32 cellular contexts compared by ENCODE assay signal in genomic region chr3:109070232-109070631, GRCh38. TPM values are rescaled to one million over a fixed set of nuclear protein-coding genes. Genes with fewer than 3 reads are reported as not detected.
"Had no signal": no experiment of that assay in that cellular context is flagged by ENCODE, and none has a peak within 500 bp of the region (broad histone marks: within the 10 kb centered on the region; RNA-seq: fewer than 3 reads in every experiment).

No MANE protein-coding gene starts in this region.

- H3K4me3 ChIP-seq: adrenal gland, ascending aorta, esophagus squamous epithelium, gastrocnemius medialis, neural progenitor cell, sigmoid colon, testis, uterus had no signal

- H3K27ac Mint-ChIP-seq: activated CD4-positive, alpha-beta T cell treated with anti-CD3 and anti-CD28 coated beads, Interleukin-2, amount 10 ng/mL, durations not matched to agents 7 days and 5 days; activated CD8-positive, alpha-beta T cell treated with anti-CD3 and anti-CD28 coated beads, Interleukin-2, amount 10 ng/mL, durations not matched to agents 7 days and 5 days; activated naive CD4-positive, alpha-beta T cell treated with anti-CD3 and anti-CD28 coated beads, Interleukin-2, amount 50 U/mL, for 72 hours; activated T-helper 17 cell treated with anti-CD3 and anti-CD28 coated beads, Interleukin-2, amount 50 U/mL, for 72 hours; neural progenitor cell; progenitor cell of endocrine pancreas; stimulated activated naive B cell treated with anti-CD40 and anti-IgM and Interleukin-4, amounts not matched to agents 10 μg/mL and 1 μg/mL and 100 μg/mL, for 72 hours had no signal

- H3K4me1 Mint-ChIP-seq: neural progenitor cell had no signal

- H3K36me3 Mint-ChIP-seq: activated naive CD4-positive, alpha-beta T cell treated with anti-CD3 and anti-CD28 coated beads, Interleukin-2, amount 50 U/mL, for 72 hours; naive B cell; neural progenitor cell; stimulated activated naive B cell treated with anti-CD40 and anti-IgM and Interleukin-4, amounts not matched to agents 10 μg/mL and 1 μg/mL and 100 μg/mL, for 72 hours had no signal

- DNase-seq: activated CD4-positive, alpha-beta T cell treated with anti-CD3 and anti-CD28 coated beads, Interleukin-2, amount 10 ng/mL, durations not matched to agents 7 days and 5 days; activated CD4-positive, CD25-positive, alpha-beta regulatory T cell treated with anti-CD3 and anti-CD28 coated beads, Interleukin-2, amount 50 U/mL, for 72 hours; activated CD8-positive, alpha-beta T cell treated with anti-CD3 and anti-CD28 coated beads, Interleukin-2, amount 10 ng/mL, durations not matched to agents 7 days and 5 days; activated T-cell treated with anti-CD3 and anti-CD28 coated beads, Interleukin-2, amount 50 U/mL, for 1 hour; adrenal gland; brain microvascular endothelial cell; caudate nucleus; esophagus squamous epithelium; gastrocnemius medialis; head of caudate nucleus; islet precursor cell; left colon; mesenchymal stem cell; naive B cell; retina; sigmoid colon; stimulated activated CD4-positive, alpha-beta T cell treated with anti-CD3 and anti-CD28 coated beads, Interleukin-2, amount 100 ng/mL, for 48 hours; stimulated activated CD8-positive, alpha-beta memory T cell treated with anti-CD3 and anti-CD28 coated beads, Interleukin-4, amount 100 ng/mL, for 48 hours; stimulated activated naive B cell treated with anti-CD40 and anti-IgM and Interleukin-4, amounts not matched to agents 10 μg/mL and 1 μg/mL and 100 μg/mL, for 72 hours; testis; trophoblast cell; uterus; WERI-Rb-1 had no signal

- H3K9me3 Mint-ChIP-seq: activated CD4-positive, alpha-beta T cell treated with anti-CD3 and anti-CD28 coated beads, Interleukin-2, amount 10 ng/mL, durations not matched to agents 7 days and 5 days; activated naive CD4-positive, alpha-beta T cell treated with anti-CD3 and anti-CD28 coated beads, Interleukin-2, amount 50 U/mL, for 72 hours; activated T-helper 17 cell treated with anti-CD3 and anti-CD28 coated beads, Interleukin-2, amount 50 U/mL, for 72 hours; neural progenitor cell; stimulated activated naive B cell treated with anti-CD40 and anti-IgM and Interleukin-4, amounts not matched to agents 10 μg/mL and 1 μg/mL and 100 μg/mL, for 72 hours had no signal

- ATAC-seq: activated CD8-positive, alpha-beta T cell treated with anti-CD3 and anti-CD28 coated beads, Interleukin-2, amount 10 ng/mL, durations not matched to agents 7 days and 5 days; activated naive CD4-positive, alpha-beta T cell treated with anti-CD3 and anti-CD28 coated beads, Interleukin-2, amount 50 U/mL, for 72 hours; activated T-helper 17 cell treated with anti-CD3 and anti-CD28 coated beads, Interleukin-2, amount 50 U/mL, for 72 hours; gastrocnemius medialis; left colon; stimulated activated naive B cell treated with anti-CD40 and anti-IgM and Interleukin-4, amounts not matched to agents 10 μg/mL and 1 μg/mL and 100 μg/mL, for 72 hours had no signal

- H3K4me3 Mint-ChIP-seq: activated CD4-positive, alpha-beta T cell treated with anti-CD3 and anti-CD28 coated beads, Interleukin-2, amount 10 ng/mL, durations not matched to agents 7 days and 5 days; activated CD8-positive, alpha-beta T cell treated with anti-CD3 and anti-CD28 coated beads, Interleukin-2, amount 10 ng/mL, durations not matched to agents 7 days and 5 days; activated T-helper 17 cell treated with anti-CD3 and anti-CD28 coated beads, Interleukin-2, amount 50 U/mL, for 72 hours; naive B cell; neural progenitor cell; stimulated activated naive B cell treated with anti-CD40 and anti-IgM and Interleukin-4, amounts not matched to agents 10 μg/mL and 1 μg/mL and 100 μg/mL, for 72 hours had no signal

RNA-seq across cellular contexts. Expression of gene MORC1, which starts 47.7 kb away (rescaled TPM):
- total RNA-seq: activated CD4-positive, alpha-beta T cell treated with anti-CD3 and anti-CD28 coated beads, Interleukin-2, amount 10 ng/mL, durations not matched to agents 7 days and 5 days; activated CD8-positive, alpha-beta T cell treated with anti-CD3 and anti-CD28 coated beads, Interleukin-2, amount 10 ng/mL, durations not matched to agents 7 days and 5 days; activated naive CD4-positive, alpha-beta T cell treated with anti-CD3 and anti-CD28 coated beads, Interleukin-2, amount 50 U/mL, for 72 hours; ascending aorta; dermis microvascular lymphatic vessel endothelial cell; esophagus squamous epithelium; gastrocnemius medialis; left colon; lower leg skin; mucosa of gallbladder; progenitor cell of endocrine pancreas; sigmoid colon; T-helper 2 cell treated with Interferon-gamma antibody and Interleukin-4, amounts not matched to agents 100 ng/mL and 5 ng/mL, for 36 hours; uterus had no signal
